In genomic region chr5:31459594-31459993, GRCh38 we compare ENCODE assay signal across 24 cellular contexts.
DNase-seq lines count a peak whose midpoint lies in the region; ATAC-seq, FAIRE-seq and TF ChIP-seq lines count a peak whose summit lies in the region.
"Had no signal": no experiment of that assay in that cellular context is flagged by ENCODE, and none has a peak within 500 bp of the region (broad histone marks: within the 10 kb centered on the region; RNA-seq: fewer than 3 reads in every experiment).

No MANE protein-coding gene starts in this region.

- H3K36me3 Mint-ChIP-seq in astrocyte (ENCODE audit: low read depth, unreplicated experiment), result peaks cover 44% of the 10 kb centered on the region
- H3K36me3 Mint-ChIP-seq in T-cell, result peaks cover 89% of the 10 kb centered on the region

- H3K9me3 Mint-ChIP-seq in astrocyte (ENCODE audit: unreplicated experiment) (peaks cover 8% of the 10 kb centered on the region), T-cell (peaks cover 13 to 56% (median 35%) of the 10 kb centered on the region in 3 donors)

- H3K4me2 ChIP-seq in astrocyte (ENCODE audit: low read length), result no peak overlapping the region

- H3K9ac ChIP-seq in astrocyte (ENCODE audit: low read length), result no peak overlapping the region

- H3K4me1 Mint-ChIP-seq in astrocyte (ENCODE audit: low read depth, unreplicated experiment), result no peaks in the 10 kb centered on the region
- H3K4me1 Mint-ChIP-seq in T-cell, result no peaks in the 10 kb centered on the region
- H3K4me1 Mint-ChIP-seq: CD4-positive, alpha-beta memory T cell had no signal

- H3K27ac ChIP-seq in astrocyte (ENCODE audit: low read depth, low read length), result no peak overlapping the region
- H3K27ac ChIP-seq: SJSA1 had no signal

- no peaks in the 10 kb centered on the region for H3K27me3 Mint-ChIP-seq in astrocyte (ENCODE audit: low read depth, unreplicated experiment)
- H3K27me3 Mint-ChIP-seq in T-cell, result no peaks in the 10 kb centered on the region
- H3K27me3 Mint-ChIP-seq: CD4-positive, alpha-beta memory T cell had no signal

- no peak overlapping the region for H3K27ac Mint-ChIP-seq in astrocyte (ENCODE audit: unreplicated experiment)
- H3K27ac Mint-ChIP-seq in T-cell, result no peak overlapping the region

- no peak for FAIRE-seq in astrocyte (lab: Jason Lieb, UNC)
- FAIRE-seq: A204.1 had no signal

- H4K20me1 ChIP-seq in astrocyte (ENCODE audit: insufficient read depth, low read length), result no peaks in the 10 kb centered on the region

- no peaks in the 10 kb centered on the region for H3K9me3 ChIP-seq in astrocyte (ENCODE audit: insufficient read depth, low read depth, low read length)
- H3K9me3 ChIP-seq: SJSA1 had no signal

- CTCF ChIA-PET in T-cell (lab: Charles Lee), result no interaction called here

- H3K4me3 ChIP-seq in AG10803 (ENCODE audit: low read length) (no peak overlapping the region), astrocyte (ENCODE audit: insufficient read depth, low read depth, low read length) (no peak overlapping the region), foreskin fibroblast (ENCODE audit: low read depth in 1 of 2, low read length in 2 of 2) (no peak overlapping the region)
- H3K4me3 ChIP-seq: MG63, SJSA1 had no signal

- no peak for ATAC-seq in T-cell (replicated peaks in 1 of 4)

- TF ChIP-seq CTCF in AG10803 (conservative IDR thresholded peaks at IDR 0.05; ENCODE audit: low read length) (no peak), astrocyte (IDR thresholded peaks at IDR 0.05; ENCODE audit: insufficient read depth, low read depth, low read length) (no peak), foreskin fibroblast (IDR thresholded peaks at IDR 0.05; ENCODE audit: low read depth, low read length) (no peak)

- peak; percentile 56 for DNase-seq in AG10803 (ENCODE audit: low read depth)
- DNase-seq in HCEC 1CT, result peak; percentile 25
- DNase-seq in astrocyte (ENCODE audit: low read depth), result peak; percentile 38
- DNase-seq in foreskin fibroblast, result peak; percentile 21 to 39
- DNase-seq in NCI-H1694 (lab: John Stamatoyannopoulos, UW), result no peak
- DNase-seq in T-cell, result no peak
- DNase-seq in activated CD4-positive, CD25-positive, alpha-beta regulatory T cell (lab: John Stamatoyannopoulos, UW), result no peak
- DNase-seq: C1 segment of cervical spinal cord; CD4-positive, alpha-beta memory T cell; COR-L47; GF-D8; H7; KG1; MG63; NCI-H1105 treated with DMSO at 0.1 percent for 48 hours; NCI-H146; NCI-H2029; NCI-H446; NCI-H524 treated with DMSO at 0.1 percent for 48 hours; NCI-H774; Right ventricle myocardium superior; RPMI8226 had no signal

- H3K27me3 ChIP-seq in astrocyte (ENCODE audit: insufficient read depth, low read length), result no peaks in the 10 kb centered on the region
- H3K27me3 ChIP-seq: MG63, SJSA1 had no signal

- peaks cover 24% of the 10 kb centered on the region for H3K36me3 ChIP-seq in astrocyte (ENCODE audit: insufficient read depth, low read length)

- POLR2A ChIA-PET in T-cell (lab: Charles Lee), result no interaction called here

- no peaks in the 10 kb centered on the region for H3K79me2 ChIP-seq in astrocyte (ENCODE audit: insufficient read depth, low read length)

- H2AFZ ChIP-seq in astrocyte (ENCODE audit: low read depth, low read length), result no peak overlapping the region

- H3K4me3 Mint-ChIP-seq in astrocyte (ENCODE audit: unreplicated experiment), result no peak overlapping the region
- no peak overlapping the region for H3K4me3 Mint-ChIP-seq in T-cell
- H3K4me3 Mint-ChIP-seq: CD4-positive, alpha-beta memory T cell had no signal

- H3K4me1 ChIP-seq in astrocyte (ENCODE audit: insufficient read depth, low read length), result no peaks in the 10 kb centered on the region
- H3K4me1 ChIP-seq: SJSA1 had no signal

Comparison
In these comparisons a context has a peak if more than half of its experiments do, and no peak if none do; other contexts are left out.
1. DNase-seq: peak in AG10803 (single experiment), HCEC 1CT (single experiment), astrocyte (single experiment) and foreskin fibroblast (2 of 2); none in NCI-H1694 (single experiment), T-cell (0 of 34) and activated CD4-positive, CD25-positive, alpha-beta regulatory T cell (0 of 4).